14 cellular contexts compared by ENCODE assay signal in genomic region chrX:49846004-49846403, GRCh38. TPM values are rescaled to one million over a fixed set of nuclear protein-coding genes. Genes with fewer than 3 reads are reported as not detected.
DNase-seq lines count a peak whose midpoint lies in the region; ATAC-seq and TF ChIP-seq lines count a peak whose summit lies in the region.
"Had no signal": no experiment of that assay in that cellular context is flagged by ENCODE, and none has a peak within 500 bp of the region (broad histone marks: within the 10 kb centered on the region; RNA-seq: fewer than 3 reads in every experiment).

No MANE protein-coding gene starts in this region.

- no peaks in the 10 kb centered on the region for H3K27me3 Mint-ChIP-seq in brain

- DNase-seq in GM12865 (ENCODE audit: low read depth) (peak; percentile 16), retina (no peak), lower leg skin (ENCODE audit: low spot score in 2 of 2) (no peak)
- no peak for DNase-seq in stimulated activated CD4-positive, alpha-beta T cell treated with anti-CD3 and anti-CD28 coated beads, Interleukin-2, amount 100 ng/mL, for 24 hours
- no peak for DNase-seq in stimulated activated CD4-positive, alpha-beta T cell treated with anti-CD3 and anti-CD28 coated beads, Interleukin-2, amount 100 ng/mL, for 48 hours
- DNase-seq: Caco-2, NCI-H1694 treated with DMSO at 0.1 percent for 48 hours, T-cell had no signal

- peaks cover 0 to 3% (median 0%) of the 10 kb centered on the region in 5 experiments for H3K9me3 Mint-ChIP-seq in brain
- H3K9me3 Mint-ChIP-seq: T-cell had no signal

- intact Hi-C loops in lower leg skin (cut with DNase I; ENCODE audit: low total_unique reads): no loop called here

- ATAC-seq in GM19035 (IDR thresholded peaks at IDR 0.05; ENCODE audit: unreplicated experiment) (peak; percentile 71), HG02885 (IDR thresholded peaks at IDR 0.05; ENCODE audit: poor library complexity, unreplicated experiment) (peak; percentile 64)
- ATAC-seq: T-cell had no signal

- 65 to 70% methylated on average over 2 of the region's 2 CpGs for WGBS in lower leg skin, 2 donors

- TF ChIP-seq CTCF in GM12865 (IDR thresholded peaks at IDR 0.05; ENCODE audit: insufficient read depth, low read depth, low read length, missing control alignments) (no peak), brain (conservative IDR thresholded peaks at IDR 0.05) (no peak), lower leg skin (IDR thresholded peaks at IDR 0.05) (no peak)

- no peak for TF ChIP-seq POLR2A in lower leg skin (IDR thresholded peaks at IDR 0.05)

- no peak overlapping the region for H3K4me3 Mint-ChIP-seq in brain
- H3K4me3 Mint-ChIP-seq: CD14-positive monocyte, T-cell had no signal

- H3K36me3 Mint-ChIP-seq in brain: no peaks in the 10 kb centered on the region
- H3K36me3 Mint-ChIP-seq: CD14-positive monocyte, T-cell had no signal

- no peak overlapping the region for H3K4me3 ChIP-seq in GM12865 (ENCODE audit: low read depth, low read length)
- H3K4me3 ChIP-seq in lower leg skin (ENCODE audit: low read depth, poor library complexity, severe bottlenecking): no peak overlapping the region

- H3K27ac Mint-ChIP-seq in brain: peak overlapping the region; percentile 88 to 98 (median 97)
- H3K27ac Mint-ChIP-seq: CD14-positive monocyte, T-cell had no signal

- H3K4me1 Mint-ChIP-seq in brain: peaks cover 59% of the 10 kb centered on the region

RNA-seq across cellular contexts. Expression of gene PAGE4, which starts 16.9 kb away (rescaled TPM):
- not detected for polyA plus RNA-seq in brain (ENCODE audit: insufficient read depth, low read depth, low replicate concordance)
- total RNA-seq in lower leg skin: not detected
- total RNA-seq: H4, MCF 10A, T-cell had no signal
- polyA plus RNA-seq: CD14-positive monocyte had no signal

RNA-seq across cellular contexts. Expression of gene USP27X, which starts 33.3 kb away (rescaled TPM):
- 13.6 TPM for polyA plus RNA-seq in brain (ENCODE audit: insufficient read depth, low read depth, low replicate concordance)
- 1 to 10 TPM; 2.8 to 3.7 (median 3.4) TPM for total RNA-seq in lower leg skin
